In genomic region chr5:1737790-1738405, GRCh38 we compare ENCODE assay signal across 8 cellular contexts.
A peak's percentile ranks its signal among the peaks of the same experiment; 100 is the strongest.
DNase-seq lines count a peak whose midpoint lies in the region; ATAC-seq, FAIRE-seq and TF ChIP-seq lines count a peak whose summit lies in the region.

No MANE protein-coding gene starts in this region.

- H3K4me3 Mint-ChIP-seq in endothelial cell (ENCODE audit: unreplicated experiment), result no peak overlapping the region
- no peak overlapping the region for H3K4me3 Mint-ChIP-seq in progenitor cell of endocrine pancreas (ENCODE audit: low read depth)

- peak; percentile 73 for ATAC-seq in HG03521 (IDR thresholded peaks at IDR 0.05; ENCODE audit: unreplicated experiment)

- H3K9me3 ChIP-seq in WERI-Rb-1 (ENCODE audit: severe bottlenecking), result peaks cover 21% of the 10 kb centered on the region

- H3K36me3 Mint-ChIP-seq in endothelial cell (ENCODE audit: low read depth, unreplicated experiment), result no peaks in the 10 kb centered on the region
- no peaks in the 10 kb centered on the region for H3K36me3 Mint-ChIP-seq in progenitor cell of endocrine pancreas (ENCODE audit: insufficient read depth)

- no peak overlapping the region for H3K27ac Mint-ChIP-seq in endothelial cell (ENCODE audit: unreplicated experiment)
- H3K27ac Mint-ChIP-seq in progenitor cell of endocrine pancreas, result no peak overlapping the region

- FAIRE-seq in GM18507 (lab: Jason Lieb, UNC), result peak; percentile 78

- peaks cover 75% of the 10 kb centered on the region for H3K27me3 ChIP-seq in WERI-Rb-1 (ENCODE audit: insufficient read depth, low read depth, severe bottlenecking)

- no peak overlapping the region for H3K27ac ChIP-seq in WERI-Rb-1

- TF ChIP-seq CTCF in AG09309 (IDR thresholded peaks at IDR 0.05; ENCODE audit: control insufficient read depth, insufficient read depth, low read depth, low read length, missing control alignments), result peak; percentile 59
- TF ChIP-seq CTCF in WERI-Rb-1 (IDR thresholded peaks at IDR 0.05; ENCODE audit: low read depth, low read length), result peak; percentile 86
- TF ChIP-seq CTCF in endothelial cell (IDR thresholded peaks at IDR 0.05; ENCODE audit: unreplicated experiment), result peak; percentile 49
- peak; percentile 61 for TF ChIP-seq CTCF in progenitor cell of endocrine pancreas (IDR thresholded peaks at IDR 0.05; ENCODE audit: unreplicated experiment)

- H3K36me3 ChIP-seq in WERI-Rb-1, result no peaks in the 10 kb centered on the region

- H3K9me3 Mint-ChIP-seq in endothelial cell (ENCODE audit: unreplicated experiment), result no peaks in the 10 kb centered on the region
- peaks cover 24% of the 10 kb centered on the region for H3K9me3 Mint-ChIP-seq in progenitor cell of endocrine pancreas (ENCODE audit: low read depth)

- no peak for DNase-seq in AG09309 (ENCODE audit: low read depth)
- DNase-seq in GM18507 (ENCODE audit: extremely low spot score, insufficient read length, low read depth), result peak; percentile 42
- DNase-seq in WERI-Rb-1, result peak; percentile 52
- DNase-seq in endothelial cell (ENCODE audit: low spot score), result peak; percentile 24
- DNase-seq in progenitor cell of endocrine pancreas (ENCODE audit: low spot score, unreplicated experiment), result peak; percentile 9
- no peak for DNase-seq in NCI-H524 treated with DMSO at 0.1 percent for 48 hours (lab: John Stamatoyannopoulos, UW)
- DNase-seq in NCI-H2171 (lab: John Stamatoyannopoulos, UW), result no peak

- H3K4me1 Mint-ChIP-seq in endothelial cell (ENCODE audit: unreplicated experiment), result no peaks in the 10 kb centered on the region
- no peaks in the 10 kb centered on the region for H3K4me1 Mint-ChIP-seq in progenitor cell of endocrine pancreas (ENCODE audit: low read depth)

- H3K4me3 ChIP-seq in AG09309 (ENCODE audit: control insufficient read depth, low read depth, low read length) (no peak overlapping the region), WERI-Rb-1 (ENCODE audit: low read depth, low read length) (no peak overlapping the region)

- H3K27me3 Mint-ChIP-seq in endothelial cell (ENCODE audit: unreplicated experiment) (no peaks in the 10 kb centered on the region), progenitor cell of endocrine pancreas (peaks cover 31% of the 10 kb centered on the region)

Comparison
In these comparisons a context has a peak if more than half of its experiments do, and no peak if none do; other contexts are left out.
1. DNase-seq: peak in GM18507 (single experiment), WERI-Rb-1 (single experiment), endothelial cell (single experiment) and progenitor cell of endocrine pancreas (single experiment); none in AG09309 (single experiment), NCI-H524 treated with DMSO at 0.1 percent for 48 hours (single experiment) and NCI-H2171 (single experiment).
2. Peak in every context shown above with its lines, with median percentiles within 50 percentile points of each other: CTCF ChIP-seq.